In the genomic region with DNA sequence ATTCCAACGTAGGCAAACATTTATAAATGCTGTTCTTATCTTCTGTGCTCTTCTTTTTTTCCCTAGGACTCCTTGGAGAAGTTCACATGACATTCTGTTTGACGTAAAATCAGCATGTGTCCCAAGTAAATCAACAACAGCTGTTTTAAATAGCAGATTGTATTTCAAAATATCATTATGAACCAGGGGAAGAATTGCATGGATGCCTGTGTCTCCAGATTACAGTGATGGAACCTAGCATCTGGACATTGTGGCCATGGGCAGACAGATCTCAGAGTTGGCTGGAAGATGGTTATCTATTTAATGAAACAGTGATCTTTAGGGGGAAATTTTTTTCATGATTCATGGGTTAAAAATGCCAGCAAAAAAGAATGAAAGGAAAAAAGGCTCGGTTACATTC, we compare ENCODE assay signal across 15 cellular contexts.
A peak's percentile ranks its signal among the peaks of the same experiment; 100 is the strongest.
DNase-seq lines count a peak whose midpoint lies in the region; ATAC-seq and TF ChIP-seq lines count a peak whose summit lies in the region.
"Had no signal": no experiment of that assay in that cellular context is flagged by ENCODE, and none has a peak within 500 bp of the region (broad histone marks: within the 10 kb centered on the region; RNA-seq: fewer than 3 reads in every experiment).

No MANE protein-coding gene starts in this region.

- no peaks in the 10 kb centered on the region for H3K36me3 ChIP-seq in tibial nerve
- H3K36me3 ChIP-seq: BLaER1, WERI-Rb-1 had no signal

- no peak for ATAC-seq in HG03342 (IDR thresholded peaks at IDR 0.05; ENCODE audit: unreplicated experiment)
- ATAC-seq: activated T-helper 17 cell treated with anti-CD3 and anti-CD28 coated beads, Interleukin-2, amount 50 U/mL, for 72 hours had no signal

- peaks cover 4% of the 10 kb centered on the region for H3K4me1 Mint-ChIP-seq in mesothelial cell of epicardium

- TF ChIP-seq EP300 in tibial nerve (IDR thresholded peaks at IDR 0.05) = peak in 1 of 2 donors; percentile 34

- H3K27ac Mint-ChIP-seq in mesothelial cell of epicardium = no peak overlapping the region
- H3K27ac Mint-ChIP-seq: activated T-helper 17 cell treated with anti-CD3 and anti-CD28 coated beads, Interleukin-2, amount 50 U/mL, for 72 hours had no signal

- H3K36me3 Mint-ChIP-seq in mesothelial cell of epicardium = no peaks in the 10 kb centered on the region

- no peaks in the 10 kb centered on the region for H3K9me3 ChIP-seq in tibial nerve
- H3K9me3 ChIP-seq: BLaER1 had no signal

- H3K9me3 Mint-ChIP-seq in mesothelial cell of epicardium = no peaks in the 10 kb centered on the region

- H3K27ac ChIP-seq in tibial nerve = peak overlapping the region in 1 of 4 donors; percentile 15
- H3K27ac ChIP-seq: BLaER1, parathyroid adenoma, WERI-Rb-1 had no signal

- no peak overlapping the region for H3K4me3 Mint-ChIP-seq in mesothelial cell of epicardium
- H3K4me3 Mint-ChIP-seq: activated T-helper 17 cell treated with anti-CD3 and anti-CD28 coated beads, Interleukin-2, amount 50 U/mL, for 72 hours had no signal

- no peak for TF ChIP-seq POLR2A in tibial nerve (IDR thresholded peaks at IDR 0.05)

- 52 to 73% methylated on average over 3 of the region's 3 CpGs for WGBS in tibial nerve, 2 donors

- H3K4me3 ChIP-seq in AG10803 (ENCODE audit: low read length) = no peak overlapping the region
- no peak overlapping the region for H3K4me3 ChIP-seq in astrocyte of the spinal cord (ENCODE audit: low read depth, low read length)
- no peak overlapping the region for H3K4me3 ChIP-seq in tibial nerve
- H3K4me3 ChIP-seq: BLaER1 had no signal

- peaks cover 0 to 10% (median 0%) of the 10 kb centered on the region in 4 donors for H3K4me1 ChIP-seq in tibial nerve
- H3K4me1 ChIP-seq: BLaER1, parathyroid adenoma had no signal

- TF ChIP-seq CTCF in AG10803 (conservative IDR thresholded peaks at IDR 0.05; ENCODE audit: low read length) (no peak), astrocyte of the spinal cord (IDR thresholded peaks at IDR 0.05; ENCODE audit: low read depth, low read length) (no peak), mesothelial cell of epicardium (IDR thresholded peaks at IDR 0.05; ENCODE audit: unreplicated experiment) (no peak), tibial nerve (IDR thresholded peaks at IDR 0.05) (no peak)

- peaks cover 6% of the 10 kb centered on the region for H3K27me3 Mint-ChIP-seq in mesothelial cell of epicardium (ENCODE audit: low read depth)

- DNase-seq in AG10803 (ENCODE audit: low read depth) (peak; percentile 93), HT1080 (ENCODE audit: low read depth) (peak; percentile 33), astrocyte of the spinal cord (ENCODE audit: low read depth, low spot score) (peak; percentile 67), iris pigment epithelial cell (ENCODE audit: low read depth) (peak; percentile 38), mesothelial cell of epicardium (ENCODE audit: low spot score in 2 of 2, unreplicated experiment in 2 of 2) (no peak), tibial nerve (ENCODE audit: low spot score in 2 of 2) (no peak), D341Med (ENCODE audit: low spot score) (no peak)
- DNase-seq: NCI-H2029; NK-92 treated with Interleukin-12 subunit alpha and Interleukin-12 subunit beta, amount 100 ng/mL, for 24 hours; stimulated activated CD4-positive, alpha-beta T cell treated with anti-CD3 and anti-CD28 coated beads, Interleukin-15, amount 100 ng/mL, for 24 hours; WERI-Rb-1 had no signal

- H3K27me3 ChIP-seq in tibial nerve = no peaks in the 10 kb centered on the region
- H3K27me3 ChIP-seq: BLaER1 had no signal

- in situ Hi-C loops in astrocyte of the spinal cord (cut with HindIII; ENCODE audit: low sequenced_read_pairs) = no loop called here

Comparison
In these comparisons a context has a peak if more than half of its experiments do, and no peak if none do; other contexts are left out.
1. DNase-seq: peak in AG10803 (single experiment), HT1080 (single experiment), astrocyte of the spinal cord (single experiment) and iris pigment epithelial cell (single experiment); none in mesothelial cell of epicardium (0 of 2), tibial nerve (0 of 2) and D341Med (single experiment).